Comparison of ENCODE assay signal across 11 cellular contexts in genomic region chr1:65027699-65028358, GRCh38.
A peak's percentile ranks its signal among the peaks of the same experiment; 100 is the strongest.
DNase-seq lines count a peak whose midpoint lies in the region; ATAC-seq and FAIRE-seq lines count a peak whose summit lies in the region.
"Had no signal": no experiment of that assay in that cellular context is flagged by ENCODE, and none has a peak within 500 bp of the region (broad histone marks: within the 10 kb centered on the region; RNA-seq: fewer than 3 reads in every experiment).

No MANE protein-coding gene starts in this region.

- FAIRE-seq in islet of Langerhans (lab: Jason Lieb, UNC): peak; percentile 17

- intact Hi-C loops in sciatic nerve (cut with DNase I): no loop called here

- no peak overlapping the region for H3K4me3 ChIP-seq in MG63

- DNase-seq in MG63: peak; percentile 30
- DNase-seq in amniotic epithelial cell (ENCODE audit: low read depth): peak; percentile 11
- peak; percentile 66 for DNase-seq in sciatic nerve (ENCODE audit: low spot score)
- no peak for DNase-seq in HT-29 (ENCODE audit: low spot score)
- no peak for DNase-seq in activated CD4-positive, alpha-beta T cell treated with anti-CD3 and anti-CD28 coated beads, Interleukin-2, amount 50 U/mL, for 48 hours
- DNase-seq: activated CD4-positive, alpha-beta T cell treated with anti-CD3 and anti-CD28 coated beads, Interleukin-2, amount 50 U/mL, for 4 hours; NCI-H1048; T-cell had no signal

- H3K27me3 ChIP-seq in MG63: peaks cover 2% of the 10 kb centered on the region; the same call in 1 of the 2 replicates

- H3K9me3 ChIP-seq in MG63: no peaks in the 10 kb centered on the region; the same call in 1 of the 2 replicates

- no peaks in the 10 kb centered on the region for H3K36me3 ChIP-seq in MG63

- ATAC-seq in sciatic nerve: peak; percentile 51
- no peak for ATAC-seq in GM18519 (IDR thresholded peaks at IDR 0.05; ENCODE audit: low FRiP score, unreplicated experiment)
- no peak for ATAC-seq in activated CD4-positive, CD25-positive, alpha-beta regulatory T cell treated with anti-CD3 and anti-CD28 coated beads, Interleukin-2, amount 50 U/mL, for 24 hours
- ATAC-seq: T-cell had no signal

Comparison
In these comparisons a context has a peak if more than half of its experiments do, and no peak if none do; other contexts are left out.
1. DNase-seq: peak in MG63 (single experiment), amniotic epithelial cell (single experiment) and sciatic nerve (single experiment); none in HT-29 (single experiment) and activated CD4-positive, alpha-beta T cell treated with anti-CD3 and anti-CD28 coated beads, Interleukin-2, amount 50 U/mL, for 48 hours (0 of 2).